ENCODE assay signal across 1 cellular context in the genomic region with DNA sequence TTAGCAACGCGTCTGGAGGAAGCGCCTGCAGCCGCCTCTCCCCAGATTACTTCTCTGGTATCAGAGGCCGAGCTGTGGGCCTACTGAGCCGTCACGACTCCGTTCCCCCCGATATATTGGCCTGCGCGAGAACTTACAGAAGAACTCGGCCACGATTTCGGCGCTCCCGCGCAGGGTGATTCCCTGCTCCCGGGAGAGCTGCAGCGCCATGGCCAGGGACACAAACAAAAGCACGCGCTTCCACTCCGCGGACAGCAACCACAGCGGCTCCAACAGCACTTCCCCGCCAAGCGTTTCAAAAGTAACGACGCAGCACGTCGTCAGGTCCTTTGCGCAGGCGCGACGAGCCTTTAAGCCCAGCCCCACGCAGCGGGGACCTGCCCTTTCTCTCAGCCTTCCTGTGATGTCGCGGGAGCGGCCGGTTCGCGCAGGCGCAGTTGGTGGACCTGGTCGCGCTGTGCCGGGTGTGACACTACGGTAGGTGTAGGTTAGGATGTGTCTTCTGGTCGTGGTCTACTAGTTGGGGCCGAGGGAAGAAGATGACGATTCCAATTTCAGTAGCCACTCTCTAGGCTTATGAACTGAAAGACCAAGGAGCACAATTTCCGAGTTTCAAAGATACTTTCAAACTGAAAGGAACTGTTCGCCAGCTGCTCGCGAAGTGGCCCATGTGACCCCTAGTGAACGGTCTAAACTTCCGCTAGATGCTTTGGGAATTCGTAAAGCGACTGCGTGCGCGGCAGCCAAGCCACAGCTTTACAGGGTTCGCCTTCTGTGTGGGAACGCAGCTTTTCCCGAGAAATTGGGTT.
TF ChIP-seq lines count a peak whose summit lies in the region.

TSS of gene MAD2L1 (minus strand) at position 324 of the 809 bp plus-strand sequence. CDS start at position 210, 114 bp downstream.

TF ChIP-seq in SK-N-SH treated with all-trans-retinoic acid at 6 μM for 48 hours, 23 proteins besides CTCF, POLR2A, EP300 and RAD21 (continued from another document):
- TF ChIP-seq ZNF565 (CRISPR knock-in tag; conservative IDR thresholded peaks at IDR 0.05; ENCODE audit: low read depth) (no peak), ESRRG (CRISPR knock-in tag; IDR thresholded peaks at IDR 0.05) (no peak)
